ENCODE assay signal across 15 cellular contexts in genomic region chr14:22320353-22320733, GRCh38.
A peak's percentile ranks its signal among the peaks of the same experiment; 100 is the strongest.
DNase-seq lines count a peak whose midpoint lies in the region; ATAC-seq lines count a peak whose summit lies in the region.
"Had no signal": no experiment of that assay in that cellular context is flagged by ENCODE, and none has a peak within 500 bp of the region (broad histone marks: within the 10 kb centered on the region; RNA-seq: fewer than 3 reads in every experiment).

No MANE protein-coding gene starts in this region.

- H3K36me3 Mint-ChIP-seq in activated CD8-positive, alpha-beta memory T cell treated with anti-CD3 and anti-CD28 coated beads, Interleukin-2, amount 10 ng/mL, durations not matched to agents 7 days and 5 days = no peaks in the 10 kb centered on the region
- H3K36me3 Mint-ChIP-seq in activated naive CD8-positive, alpha-beta T cell treated with anti-CD3 and anti-CD28 coated beads for 36 hours = no peaks in the 10 kb centered on the region
- H3K36me3 Mint-ChIP-seq in naive thymus-derived CD8-positive, alpha-beta T cell = no peaks in the 10 kb centered on the region
- no peaks in the 10 kb centered on the region for H3K36me3 Mint-ChIP-seq in stimulated activated memory B cell treated with anti-CD40 and anti-IgM and Interleukin-4, amounts not matched to agents 10 μg/mL and 1 μg/mL and 100 μg/mL, for 72 hours
- H3K36me3 Mint-ChIP-seq: IgD-negative memory B cell, naive B cell had no signal

- no peaks in the 10 kb centered on the region for H3K27me3 Mint-ChIP-seq in activated CD8-positive, alpha-beta memory T cell treated with anti-CD3 and anti-CD28 coated beads, Interleukin-2, amount 10 ng/mL, durations not matched to agents 7 days and 5 days
- no peaks in the 10 kb centered on the region for H3K27me3 Mint-ChIP-seq in activated naive CD8-positive, alpha-beta T cell treated with anti-CD3 and anti-CD28 coated beads for 36 hours
- no peaks in the 10 kb centered on the region for H3K27me3 Mint-ChIP-seq in naive thymus-derived CD8-positive, alpha-beta T cell
- H3K27me3 Mint-ChIP-seq in stimulated activated memory B cell treated with anti-CD40 and anti-IgM and Interleukin-4, amounts not matched to agents 10 μg/mL and 1 μg/mL and 100 μg/mL, for 72 hours = no peaks in the 10 kb centered on the region
- H3K27me3 Mint-ChIP-seq: progenitor cell of endocrine pancreas had no signal

- CTCF ChIA-PET in activated CD8-positive, alpha-beta memory T cell treated with anti-CD3 and anti-CD28 coated beads, Interleukin-2, amount 10 ng/mL, durations not matched to agents 7 days and 5 days (lab: Charles Lee) = no interaction called here

- H3K4me1 Mint-ChIP-seq in activated CD8-positive, alpha-beta memory T cell treated with anti-CD3 and anti-CD28 coated beads, Interleukin-2, amount 10 ng/mL, durations not matched to agents 7 days and 5 days = no peaks in the 10 kb centered on the region
- no peaks in the 10 kb centered on the region for H3K4me1 Mint-ChIP-seq in activated naive CD8-positive, alpha-beta T cell treated with anti-CD3 and anti-CD28 coated beads for 36 hours
- H3K4me1 Mint-ChIP-seq in naive thymus-derived CD8-positive, alpha-beta T cell = no peaks in the 10 kb centered on the region
- peaks cover 7% of the 10 kb centered on the region for H3K4me1 Mint-ChIP-seq in stimulated activated memory B cell treated with anti-CD40 and anti-IgM and Interleukin-4, amounts not matched to agents 10 μg/mL and 1 μg/mL and 100 μg/mL, for 72 hours
- H3K4me1 Mint-ChIP-seq: IgD-negative memory B cell had no signal

- POLR2A ChIA-PET in naive thymus-derived CD8-positive, alpha-beta T cell (lab: Charles Lee) = no interaction called here

- peak overlapping the region; percentile 43 for H3K27ac Mint-ChIP-seq in activated CD8-positive, alpha-beta memory T cell treated with anti-CD3 and anti-CD28 coated beads, Interleukin-2, amount 10 ng/mL, durations not matched to agents 7 days and 5 days
- H3K27ac Mint-ChIP-seq in activated naive CD8-positive, alpha-beta T cell treated with anti-CD3 and anti-CD28 coated beads for 36 hours = no peak overlapping the region
- peak overlapping the region in 2 of 10 donors; percentile 38 to 65 for H3K27ac Mint-ChIP-seq in naive thymus-derived CD8-positive, alpha-beta T cell
- no peak overlapping the region for H3K27ac Mint-ChIP-seq in stimulated activated memory B cell treated with anti-CD40 and anti-IgM and Interleukin-4, amounts not matched to agents 10 μg/mL and 1 μg/mL and 100 μg/mL, for 72 hours
- H3K27ac Mint-ChIP-seq: endodermal cell, IgD-negative memory B cell, naive B cell, progenitor cell of endocrine pancreas had no signal

- DNase-seq in activated CD8-positive, alpha-beta memory T cell treated with anti-CD3 and anti-CD28 coated beads, Interleukin-2, amount 10 ng/mL, durations not matched to agents 7 days and 5 days = no peak
- DNase-seq in activated CD8-positive, alpha-beta memory T cell treated with anti-CD3 and anti-CD28 coated beads for 24 hours = no peak
- DNase-seq in NCI-H2227 (lab: John Stamatoyannopoulos, UW; ENCODE audit: unreplicated experiment) (peak; percentile 10), NCI-H1694 treated with DMSO at 0.1 percent for 48 hours (lab: John Stamatoyannopoulos, UW) (no peak), kidney glomerular epithelial cell (lab: John Stamatoyannopoulos, UW) (no peak)
- no peak for DNase-seq in activated naive CD8-positive, alpha-beta T cell treated with anti-CD3 and anti-CD28 coated beads for 36 hours
- DNase-seq in naive thymus-derived CD8-positive, alpha-beta T cell = no peak
- DNase-seq: GF-D8, HCEC 1CT, Right ventricle myocardium superior had no signal

- peak overlapping the region; percentile 40 for H3K4me3 Mint-ChIP-seq in activated CD8-positive, alpha-beta memory T cell treated with anti-CD3 and anti-CD28 coated beads, Interleukin-2, amount 10 ng/mL, durations not matched to agents 7 days and 5 days
- peak overlapping the region; percentile 67 for H3K4me3 Mint-ChIP-seq in activated naive CD8-positive, alpha-beta T cell treated with anti-CD3 and anti-CD28 coated beads for 36 hours
- H3K4me3 Mint-ChIP-seq in naive thymus-derived CD8-positive, alpha-beta T cell = peak overlapping the region; percentile 14 to 82 (median 63)
- no peak overlapping the region for H3K4me3 Mint-ChIP-seq in stimulated activated memory B cell treated with anti-CD40 and anti-IgM and Interleukin-4, amounts not matched to agents 10 μg/mL and 1 μg/mL and 100 μg/mL, for 72 hours
- H3K4me3 Mint-ChIP-seq: endodermal cell, IgD-negative memory B cell, naive B cell had no signal

- ATAC-seq in activated CD8-positive, alpha-beta memory T cell treated with anti-CD3 and anti-CD28 coated beads, Interleukin-2, amount 10 ng/mL, durations not matched to agents 7 days and 5 days = no peak
- no peak for ATAC-seq in naive thymus-derived CD8-positive, alpha-beta T cell
- ATAC-seq in stimulated activated memory B cell treated with anti-CD40 and anti-IgM and Interleukin-4, amounts not matched to agents 10 μg/mL and 1 μg/mL and 100 μg/mL, for 72 hours = no peak

- H3K9me3 Mint-ChIP-seq in activated CD8-positive, alpha-beta memory T cell treated with anti-CD3 and anti-CD28 coated beads, Interleukin-2, amount 10 ng/mL, durations not matched to agents 7 days and 5 days (ENCODE audit: low read depth) = no peaks in the 10 kb centered on the region
- H3K9me3 Mint-ChIP-seq in activated naive CD8-positive, alpha-beta T cell treated with anti-CD3 and anti-CD28 coated beads for 36 hours = no peaks in the 10 kb centered on the region
- H3K9me3 Mint-ChIP-seq in naive thymus-derived CD8-positive, alpha-beta T cell = no peaks in the 10 kb centered on the region
- H3K9me3 Mint-ChIP-seq in stimulated activated memory B cell treated with anti-CD40 and anti-IgM and Interleukin-4, amounts not matched to agents 10 μg/mL and 1 μg/mL and 100 μg/mL, for 72 hours = no peaks in the 10 kb centered on the region
- H3K9me3 Mint-ChIP-seq: endodermal cell, IgD-negative memory B cell, naive B cell had no signal
